13 cellular contexts compared by ENCODE assay signal in genomic region chr14:34053666-34054065, GRCh38.
DNase-seq lines count a peak whose midpoint lies in the region; ATAC-seq, FAIRE-seq and TF ChIP-seq lines count a peak whose summit lies in the region.
"Had no signal": no experiment of that assay in that cellular context is flagged by ENCODE, and none has a peak within 500 bp of the region (broad histone marks: within the 10 kb centered on the region; RNA-seq: fewer than 3 reads in every experiment).

No MANE protein-coding gene starts in this region.

- H3K27me3 Mint-ChIP-seq in effector memory CD8-positive, alpha-beta T cell, result peaks cover 0 to 7% of the 10 kb centered on the region in 2 donors

- 96% methylated on average over 3 of the region's 3 CpGs for WGBS in K562 (ENCODE audit: insufficient coverage, low coverage, missing lambda C conversion rate)
- 72 to 75% (median 73%) methylated on average over 3 of the region's 3 CpGs for WGBS in psoas muscle, 3 donors
- 70 to 78% methylated on average over 3 of the region's 3 CpGs for WGBS in lower leg skin, 2 donors

- H3K4me1 Mint-ChIP-seq in effector memory CD8-positive, alpha-beta T cell (ENCODE audit: low read depth in 2 of 2), result peaks cover 0 to 16% of the 10 kb centered on the region in 2 donors

- POLR2A ChIA-PET in K562 (lab: Yijun Ruan, JAX), result interaction anchor here (1.2 kb wide), 1 partner anchor 56 kb away, joined by 3 read pairs; no protein-coding TSS in a partner anchor
- POLR2A ChIA-PET in A673 (lab: Charles Lee; ENCODE audit: low non-redundant PET), result interaction anchor here (0.6 kb wide), 1 partner anchor 565 kb away, joined by 4 read pairs; no protein-coding TSS in a partner anchor

- no peak overlapping the region for H3K27ac Mint-ChIP-seq in effector memory CD8-positive, alpha-beta T cell

- in situ Hi-C loops in G401 (cut with HindIII; ENCODE audit: low sequenced_read_pairs), result no loop called here
- in situ Hi-C loops in K562 (cut with MboI), result loop anchor here (10.0 kb wide), 1 partner anchor 49 kb away; no protein-coding TSS in a partner anchor

- H3K27me3 ChIP-seq in K562 (ENCODE audit: control insufficient read depth in 2 of 2, insufficient read depth in 2 of 2, low read length in 2 of 2) (no peaks in the 10 kb centered on the region), psoas muscle (ENCODE audit: insufficient read depth in 3 of 3, low read length in 2 of 3) (no peaks in the 10 kb centered on the region), A673 (replicated peaks; ENCODE audit: insufficient read depth, low read depth, low read length, poor library complexity) (no peaks in the 10 kb centered on the region)
- H3K27me3 ChIP-seq: stomach had no signal

- H3K27ac ChIP-seq in K562 (ENCODE audit: extremely low read depth, low read depth, low read length) (no peak overlapping the region), psoas muscle (no peak overlapping the region), A673 (ENCODE audit: low read depth, low read length, poor library complexity, severe bottlenecking) (no peak overlapping the region)
- H3K27ac ChIP-seq: HL-60 had no signal

- no peak for TF ChIP-seq RAD21 in K562 (CRISPR knock-in tag; conservative IDR thresholded peaks at IDR 0.05 in 1 of 2, IDR thresholded peaks at IDR 0.05 in 1 of 2)

- H3K9me1 ChIP-seq in K562 (ENCODE audit: control insufficient read depth, insufficient read depth, low read length), result no peaks in the 10 kb centered on the region

- TF ChIP-seq POLR2A in K562 (conservative IDR thresholded peaks at IDR 0.05), result no peak
- no peak for TF ChIP-seq POLR2A in lower leg skin (IDR thresholded peaks at IDR 0.05)

- no peaks in the 10 kb centered on the region for H4K20me1 ChIP-seq in K562 (replicated peaks; ENCODE audit: control insufficient read depth, insufficient read depth, low read length)

- H3K4me3 ChIP-seq in K562 (no peak overlapping the region), psoas muscle (no peak overlapping the region), lower leg skin (ENCODE audit: low read depth, poor library complexity, severe bottlenecking) (no peak overlapping the region), A673 (ENCODE audit: low read depth, low read length, poor library complexity, severe bottlenecking) (no peak overlapping the region)
- H3K4me3 ChIP-seq: stomach had no signal

- TF ChIP-seq CTCF in K562 (IDR thresholded peaks at IDR 0.05 in 2 of 3, conservative IDR thresholded peaks at IDR 0.05 in 1 of 3; ENCODE audit: insufficient read depth in 2 of 3, low read depth in 1 of 3, low read length in 3 of 3) (no peak), psoas muscle (IDR thresholded peaks at IDR 0.05) (no peak), lower leg skin (IDR thresholded peaks at IDR 0.05) (no peak), A673 (conservative IDR thresholded peaks at IDR 0.05; ENCODE audit: low read depth, low read length) (no peak)

- CTCF ChIA-PET in K562 (lab: Yijun Ruan, JAX; ENCODE audit: low intra/inter-chr PET ratio), result no interaction called here
- CTCF ChIA-PET in A673 (lab: Charles Lee), result no interaction called here

- 0 out of 2 replicates have a peak overlapping the region, but pooled peaks have one; percentile 18 for H2AFZ ChIP-seq in K562 (ENCODE audit: low read depth, low read length)

- peaks cover 0 to 23% of the 10 kb centered on the region in 2 experiments; a peak in 2 of 5 replicates for H3K4me1 ChIP-seq in K562 (replicated peaks in 1 of 2; ENCODE audit: control insufficient read depth in 2 of 2, insufficient read depth in 2 of 2, low read length in 2 of 2)
- H3K4me1 ChIP-seq in psoas muscle, result no peaks in the 10 kb centered on the region
- no peaks in the 10 kb centered on the region for H3K4me1 ChIP-seq in A673 (ENCODE audit: insufficient read depth, low read length, poor library complexity, severe bottlenecking)

- no TSS peak for BruUV-seq in K562 (replicated peaks; lab: Mats Ljungman, UMichigan)
- BruUV-seq in A673 (replicated peaks; lab: Mats Ljungman, UMichigan), result no TSS peak

- no peak overlapping the region for H3K4me3 Mint-ChIP-seq in effector memory CD8-positive, alpha-beta T cell

- TF ChIP-seq EP300 in K562 (IDR thresholded peaks at IDR 0.05; ENCODE audit: low read length), result no peak

- DNase-seq in G401 (ENCODE audit: low spot score) (peak; percentile 86), K562 (ENCODE audit: extremely low read depth in 1 of 4, low spot score in 3 of 4) (no peak), left cardiac atrium (peak; percentile 50), psoas muscle (peak; percentile 50 to 68), NCI-H524 treated with DMSO at 0.1 percent for 48 hours (lab: John Stamatoyannopoulos, UW) (no peak), lower leg skin (ENCODE audit: low spot score in 2 of 2) (no peak), A673 (ENCODE audit: low spot score) (no peak)
- no peak for DNase-seq in effector memory CD8-positive, alpha-beta T cell
- DNase-seq: naive thymus-derived CD8-positive, alpha-beta T cell; NCI-H1048; stomach had no signal

- no peaks in the 10 kb centered on the region for H3K36me3 ChIP-seq in K562 (ENCODE audit: control insufficient read depth, insufficient read depth, low read length)
- H3K36me3 ChIP-seq in psoas muscle (ENCODE audit: insufficient read depth in 1 of 2, low read depth in 1 of 2), result no peaks in the 10 kb centered on the region
- no peaks in the 10 kb centered on the region for H3K36me3 ChIP-seq in A673 (ENCODE audit: insufficient read depth, low read length, poor library complexity, severe bottlenecking)
- H3K36me3 ChIP-seq: stomach had no signal

- no peak overlapping the region for H3K4me2 ChIP-seq in K562 (ENCODE audit: insufficient read depth, low read length)

- H3K79me2 ChIP-seq in K562 (ENCODE audit: control insufficient read depth, insufficient read depth, low read length), result no peaks in the 10 kb centered on the region

- FAIRE-seq in K562 (lab: Jason Lieb, UNC), result no peak
- FAIRE-seq: colon had no signal

- H3K9me3 Mint-ChIP-seq in effector memory CD8-positive, alpha-beta T cell, result peaks cover 5 to 8% of the 10 kb centered on the region in 2 donors

- H3K9ac ChIP-seq in K562 (ENCODE audit: insufficient read depth in 1 of 2, low read depth in 2 of 2, low read length in 2 of 2), result no peak overlapping the region; a peak in 1 of 4 replicates

- H3K9me3 ChIP-seq in K562 (replicated peaks; ENCODE audit: control insufficient read depth, insufficient read depth, low read depth, low read length), result no peaks in the 10 kb centered on the region
- H3K9me3 ChIP-seq in psoas muscle, result no peaks in the 10 kb centered on the region
- H3K9me3 ChIP-seq in A673 (ENCODE audit: low read depth, low read length, poor library complexity, severe bottlenecking), result no peaks in the 10 kb centered on the region
- H3K9me3 ChIP-seq: stomach had no signal

- no peaks in the 10 kb centered on the region for H3K36me3 Mint-ChIP-seq in effector memory CD8-positive, alpha-beta T cell (ENCODE audit: insufficient read depth)
- H3K36me3 Mint-ChIP-seq: naive thymus-derived CD8-positive, alpha-beta T cell had no signal

- intact Hi-C loops in K562 (cut with micrococcal nuclease), result no loop called here
- intact Hi-C loops in left cardiac atrium (cut with DNase I), result no loop called here
- intact Hi-C loops in psoas muscle (cut with DNase I), result no loop called here
- intact Hi-C loops in lower leg skin (cut with DNase I; ENCODE audit: low total_unique reads), result no loop called here
- intact Hi-C loops in A673 (cut with micrococcal nuclease; ENCODE audit: unreplicated experiment), result no loop called here

- ATAC-seq in K562 (no peak), left cardiac atrium (peak; percentile 88 to 92), psoas muscle (peak; percentile 33 to 75 (median 64))
- ATAC-seq in effector memory CD8-positive, alpha-beta T cell (replicated peaks), result no peak
- ATAC-seq: naive thymus-derived CD8-positive, alpha-beta T cell had no signal

TF ChIP-seq in K562, 482 proteins besides CTCF, POLR2A, EP300 and RAD21:
- TF ChIP-seq PURB (CRISPR knock-in tag; IDR thresholded peaks at IDR 0.05; ENCODE audit: low read depth) (no peak), CXXC5 (CRISPR knock-in tag; IDR thresholded peaks at IDR 0.05) (no peak), MTA2 (IDR thresholded peaks at IDR 0.05; ENCODE audit: low read depth) (no peak), PTRF (tag; IDR thresholded peaks at IDR 0.05) (no peak), SPI1 (IDR thresholded peaks at IDR 0.05; ENCODE audit: borderline replicate concordance, low read depth, low read length) (no peak), ZNF232 (CRISPR knock-in tag; IDR thresholded peaks at IDR 0.05) (no peak), KHSRP (IDR thresholded peaks at IDR 0.05) (no peak), CHD2 (IDR thresholded peaks at IDR 0.05; ENCODE audit: low read depth, low read length) (no peak), SMC3 (conservative IDR thresholded peaks at IDR 0.05; ENCODE audit: insufficient read depth, low read depth, low read length) (no peak), ZNF184 (CRISPR knock-in tag; IDR thresholded peaks at IDR 0.05) (no peak), TCF7 (IDR thresholded peaks at IDR 0.05; ENCODE audit: borderline replicate concordance) (no peak)

Comparison
In these comparisons a context has a peak if more than half of its experiments do, and no peak if none do; other contexts are left out.
1. DNase-seq: peak in G401 (single experiment), left cardiac atrium (single experiment) and psoas muscle (2 of 2); none in K562 (0 of 4), NCI-H524 treated with DMSO at 0.1 percent for 48 hours (single experiment), effector memory CD8-positive, alpha-beta T cell (0 of 3), lower leg skin (0 of 2) and A673 (single experiment).
2. ATAC-seq: peak in left cardiac atrium (2 of 2) and psoas muscle (4 of 4); none in K562 (single experiment) and effector memory CD8-positive, alpha-beta T cell (single experiment).